ENCODE assay signal across 15 cellular contexts in the genomic region with DNA sequence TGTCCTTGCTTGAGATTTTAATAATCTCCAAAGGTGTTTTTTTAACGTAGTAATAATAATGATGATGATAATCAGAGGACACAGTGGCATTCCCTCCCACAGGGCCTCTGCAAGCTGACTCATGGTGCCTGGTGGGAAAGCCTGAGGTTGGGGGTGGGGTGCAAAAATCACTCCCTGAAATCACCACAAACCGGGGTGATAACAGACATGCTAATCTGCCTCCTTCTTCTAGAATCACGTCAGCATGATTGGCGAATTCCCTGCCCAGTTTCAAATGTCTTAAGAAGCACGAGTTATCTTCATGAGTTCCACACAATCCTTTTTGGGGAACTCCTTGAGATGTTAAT.
DNase-seq lines count a peak whose midpoint lies in the region; ATAC-seq and TF ChIP-seq lines count a peak whose summit lies in the region.
"Had no signal": no experiment of that assay in that cellular context is flagged by ENCODE, and none has a peak within 500 bp of the region (broad histone marks: within the 10 kb centered on the region; RNA-seq: fewer than 3 reads in every experiment).

No MANE protein-coding gene starts in this region.

- H3K4me1 ChIP-seq in GM23338 (ENCODE audit: insufficient read depth) (peaks cover 13% of the 10 kb centered on the region), iPS-20b (ENCODE audit: insufficient read depth, low read length) (peaks cover 10% of the 10 kb centered on the region; the same call in 1 of the 2 replicates), Karpas-422 (ENCODE audit: low read length) (no peaks in the 10 kb centered on the region), SK-N-SH (ENCODE audit: control insufficient read depth in 1 of 2, insufficient read depth in 2 of 2, low read depth in 1 of 2, low read length in 1 of 2) (peaks cover 0 to 2% of the 10 kb centered on the region in 2 experiments; a peak in 1 of 4 replicates)
- H3K4me1 ChIP-seq: A549 had no signal

- H3K9ac ChIP-seq in iPS-20b (ENCODE audit: low read depth, low read length) (no peak overlapping the region), Karpas-422 (ENCODE audit: low read length) (no peak overlapping the region), SK-N-SH (no peak overlapping the region)

- H3K4me2 ChIP-seq in GM23338 (peak overlapping the region; percentile 50), Karpas-422 (ENCODE audit: low read depth, low read length, poor library complexity, severe bottlenecking) (no peak overlapping the region), SK-N-SH (no peak overlapping the region)
- H3K4me2 ChIP-seq: A549 had no signal

- peak overlapping the region; percentile 18; the same call in 1 of the 3 replicates for H3K4me3 Mint-ChIP-seq in GM23338
- H3K4me3 Mint-ChIP-seq in brain: no peak overlapping the region
- H3K4me3 Mint-ChIP-seq: CD4-positive, alpha-beta memory T cell; H9 had no signal

- no peaks in the 10 kb centered on the region for H3K9me3 ChIP-seq in iPS-20b (ENCODE audit: insufficient read depth, low read depth, low read length)
- no peaks in the 10 kb centered on the region for H3K9me3 ChIP-seq in Karpas-422 (ENCODE audit: low read length)
- no peaks in the 10 kb centered on the region for H3K9me3 ChIP-seq in SK-N-SH
- H3K9me3 ChIP-seq: A549 had no signal

- H3K4me1 Mint-ChIP-seq in GM23338 (peaks cover 26% of the 10 kb centered on the region), brain (peaks cover 54% of the 10 kb centered on the region)
- H3K4me1 Mint-ChIP-seq: CD4-positive, alpha-beta memory T cell had no signal

- H4K20me1 ChIP-seq in GM23338 (replicated peaks; ENCODE audit: insufficient read depth) (no peaks in the 10 kb centered on the region), Karpas-422 (ENCODE audit: insufficient read depth, low read depth, low read length) (no peaks in the 10 kb centered on the region), SK-N-SH (ENCODE audit: insufficient read depth) (no peaks in the 10 kb centered on the region)

- TF ChIP-seq EP300 in SK-N-SH (IDR thresholded peaks at IDR 0.05; ENCODE audit: borderline replicate concordance in 1 of 2, low read depth in 1 of 2, low read length in 1 of 2): no peak

- H3K9me2 ChIP-seq in GM23338 (ENCODE audit: insufficient read depth): 0 out of 2 replicates have a peak, but pooled peaks cover 2% of the 10 kb centered on the region
- H3K9me2 ChIP-seq in Karpas-422 (replicated peaks; ENCODE audit: insufficient read depth, low read length): no peaks in the 10 kb centered on the region
- no peaks in the 10 kb centered on the region for H3K9me2 ChIP-seq in SK-N-SH

- no peak for TF ChIP-seq RAD21 in SK-N-SH (IDR thresholded peaks at IDR 0.05; ENCODE audit: low read length)

- H3K27ac Mint-ChIP-seq in GM23338 (peak overlapping the region; percentile 78; the same call in 1 of the 2 replicates), brain (peak overlapping the region in 3 of 5 experiments; percentile 0 to 80 (median 28))
- H3K27ac Mint-ChIP-seq: CD4-positive, alpha-beta memory T cell had no signal

- no peaks in the 10 kb centered on the region for H3K79me2 ChIP-seq in GM23338 (replicated peaks; ENCODE audit: insufficient read depth)
- no peaks in the 10 kb centered on the region for H3K79me2 ChIP-seq in Karpas-422 (ENCODE audit: low read length)
- H3K79me2 ChIP-seq in SK-N-SH (ENCODE audit: insufficient read depth): no peaks in the 10 kb centered on the region

- POLR2A ChIA-PET in SK-N-SH (lab: Yijun Ruan, JAX): no interaction called here

- H3K36me3 Mint-ChIP-seq in GM23338 (ENCODE audit: low read depth) (no peaks in the 10 kb centered on the region), brain (no peaks in the 10 kb centered on the region)
- H3K36me3 Mint-ChIP-seq: CD4-positive, alpha-beta memory T cell had no signal

- TF ChIP-seq CTCF in GM23338 (conservative IDR thresholded peaks at IDR 0.05; ENCODE audit: low read depth in 2 of 2): no peak
- TF ChIP-seq CTCF in brain (conservative IDR thresholded peaks at IDR 0.05): no peak
- no peak for TF ChIP-seq CTCF in SK-N-SH (IDR thresholded peaks at IDR 0.05)

- H3K4me3 ChIP-seq in GM23338: no peak overlapping the region
- peak overlapping the region; percentile 36; the same call in 1 of the 2 replicates for H3K4me3 ChIP-seq in iPS-20b (ENCODE audit: low read length)
- no peak overlapping the region for H3K4me3 ChIP-seq in Karpas-422 (ENCODE audit: low read length)
- no peak overlapping the region for H3K4me3 ChIP-seq in SK-N-SH (ENCODE audit: low read depth in 2 of 2, low read length in 1 of 2)
- H3K4me3 ChIP-seq: A549 had no signal

- DNase-seq in GM23338 (ENCODE audit: low spot score) (no peak), Karpas-422 (no peak), SK-N-SH (no peak), NCI-H2081 treated with DMSO at 0.1 percent for 48 hours (lab: John Stamatoyannopoulos, UW) (no peak)
- DNase-seq: 8988T; ACHN; Calu3; CD4-positive, alpha-beta memory T cell; COR-L47; DMS53; DMS79 treated with DMSO at 0.1 percent for 48 hours had no signal

- WGBS in SK-N-SH (ENCODE audit: low lambda C conversion rate): 25% methylated on average over 5 of the region's 5 CpGs

- H2AFZ ChIP-seq in GM23338 (peak overlapping the region; percentile 28; the same call in 1 of the 2 replicates), Karpas-422 (ENCODE audit: low read length) (no peak overlapping the region), SK-N-SH (ENCODE audit: low read depth) (no peak overlapping the region)

- H3K27me3 Mint-ChIP-seq in GM23338 (ENCODE audit: insufficient read depth, low read depth, poor library complexity): peaks cover 13% of the 10 kb centered on the region
- H3K27me3 Mint-ChIP-seq in brain: peaks cover 16% of the 10 kb centered on the region

- CTCF ChIA-PET in SK-N-SH (lab: Yijun Ruan, JAX): interaction anchor here (1.4 kb wide), 1 partner anchor 25 kb away, joined by 5 read pairs; no protein-coding TSS in a partner anchor

- no peaks in the 10 kb centered on the region for H3F3A ChIP-seq in GM23338 (replicated peaks; ENCODE audit: low read depth)
- H3F3A ChIP-seq in SK-N-SH (replicated peaks; ENCODE audit: insufficient read depth): no peaks in the 10 kb centered on the region

- H3K27ac ChIP-seq in GM23338 (ENCODE audit: low read depth): no peak overlapping the region
- H3K27ac ChIP-seq in iPS-20b (ENCODE audit: low read length): no peak overlapping the region
- H3K27ac ChIP-seq in Karpas-422 (ENCODE audit: low read length): no peak overlapping the region
- H3K27ac ChIP-seq in SK-N-SH (ENCODE audit: low read depth in 2 of 2, low read length in 1 of 2): no peak overlapping the region
- H3K27ac ChIP-seq: A549 had no signal

- H3K9me3 Mint-ChIP-seq in GM23338: no peaks in the 10 kb centered on the region; the same call in 2 of the 3 replicates
- H3K9me3 Mint-ChIP-seq in brain: peaks cover 0 to 3% (median 0%) of the 10 kb centered on the region in 5 experiments
- H3K9me3 Mint-ChIP-seq: H9 had no signal

- H3K36me3 ChIP-seq in GM23338 (ENCODE audit: insufficient read depth): no peaks in the 10 kb centered on the region
- no peaks in the 10 kb centered on the region for H3K36me3 ChIP-seq in iPS-20b (ENCODE audit: insufficient read depth, low read depth, low read length)
- no peaks in the 10 kb centered on the region for H3K36me3 ChIP-seq in Karpas-422 (ENCODE audit: insufficient read depth, low read length)
- no peaks in the 10 kb centered on the region for H3K36me3 ChIP-seq in SK-N-SH (replicated peaks in 1 of 2; ENCODE audit: control insufficient read depth in 1 of 2, insufficient read depth in 2 of 2, low read length in 1 of 2)

- peak; percentile 28 for ATAC-seq in GM23338
- ATAC-seq: A549 had no signal

- H3K27me3 ChIP-seq in GM23338 (ENCODE audit: insufficient read depth) (no peaks in the 10 kb centered on the region), iPS-20b (ENCODE audit: insufficient read depth, low read length) (0 out of 2 replicates have a peak, but pooled peaks cover 4% of the 10 kb centered on the region), Karpas-422 (ENCODE audit: low read length) (no peaks in the 10 kb centered on the region), SK-N-SH (ENCODE audit: insufficient read depth) (no peaks in the 10 kb centered on the region)

TF ChIP-seq in GM23338, 12 proteins besides CTCF, POLR2A, EP300 and RAD21 (continues in another document):
- TF ChIP-seq EZH2phosphoT487 (IDR thresholded peaks at IDR 0.05; ENCODE audit: unreplicated experiment): no peak

TF ChIP-seq in SK-N-SH, 30 proteins besides CTCF, POLR2A, EP300 and RAD21 (continues in another document):
- TF ChIP-seq RXRA (IDR thresholded peaks at IDR 0.05; ENCODE audit: borderline replicate concordance, low read depth) (no peak), TEAD4 (IDR thresholded peaks at IDR 0.05; ENCODE audit: borderline replicate concordance, insufficient read depth) (no peak), GABPA (IDR thresholded peaks at IDR 0.05; ENCODE audit: low read depth) (no peak), USF1 (IDR thresholded peaks at IDR 0.05; ENCODE audit: borderline replicate concordance, low read depth) (no peak), ELF1 (IDR thresholded peaks at IDR 0.05) (no peak), YY1 (IDR thresholded peaks at IDR 0.05; ENCODE audit: low read depth) (no peak), CHD2 (IDR thresholded peaks at IDR 0.05; ENCODE audit: low read length, partially characterized antibody) (no peak), FOXJ3 (CRISPR knock-in tag; IDR thresholded peaks at IDR 0.05) (no peak), EZH2phosphoT487 (IDR thresholded peaks at IDR 0.05; ENCODE audit: borderline replicate concordance, low read depth) (no peak)
- TF ChIP-seq, protein P1, sequence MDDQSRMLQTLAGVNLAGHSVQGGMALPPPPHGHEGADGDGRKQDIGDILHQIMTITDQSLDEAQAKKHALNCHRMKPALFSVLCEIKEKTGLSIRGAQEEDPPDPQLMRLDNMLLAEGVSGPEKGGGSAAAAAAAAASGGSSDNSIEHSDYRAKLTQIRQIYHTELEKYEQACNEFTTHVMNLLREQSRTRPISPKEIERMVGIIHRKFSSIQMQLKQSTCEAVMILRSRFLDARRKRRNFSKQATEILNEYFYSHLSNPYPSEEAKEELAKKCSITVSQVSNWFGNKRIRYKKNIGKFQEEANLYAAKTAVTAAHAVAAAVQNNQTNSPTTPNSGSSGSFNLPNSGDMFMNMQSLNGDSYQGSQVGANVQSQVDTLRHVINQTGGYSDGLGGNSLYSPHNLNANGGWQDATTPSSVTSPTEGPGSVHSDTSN (IDR thresholded peaks at IDR 0.05): no peak
